18 cellular contexts compared by ENCODE assay signal in genomic region chr2:120699292-120699691, GRCh38. TPM values are rescaled to one million over a fixed set of nuclear protein-coding genes. Genes with fewer than 3 reads are reported as not detected.
DNase-seq lines count a peak whose midpoint lies in the region; ATAC-seq, FAIRE-seq and TF ChIP-seq lines count a peak whose summit lies in the region.
"Had no signal": no experiment of that assay in that cellular context is flagged by ENCODE, and none has a peak within 500 bp of the region (broad histone marks: within the 10 kb centered on the region; RNA-seq: fewer than 3 reads in every experiment).

No MANE protein-coding gene starts in this region.

- H3K4me1 ChIP-seq in IMR-90 (ENCODE audit: control insufficient read depth, insufficient read depth, low read length) (peaks cover 6% of the 10 kb centered on the region), mesenchymal stem cell (ENCODE audit: control insufficient read depth, insufficient read depth, low read depth, low read length) (peaks cover 17% of the 10 kb centered on the region), small intestine (ENCODE audit: control insufficient read depth in 2 of 2, insufficient read depth in 1 of 2, low read depth in 1 of 2, low read length in 1 of 2) (no peaks in the 10 kb centered on the region)

- WGBS in IMR-90 (ENCODE audit: extremely low coverage in 2 of 2, insufficient read length in 1 of 2), 2 experiments: 100% methylated on average over 1 of the region's 3 CpGs; no CpG with 5 or more reads in 1 of the 2 experiments
- 89% methylated on average over 3 of the region's 3 CpGs for WGBS in mesenchymal stem cell
- WGBS in small intestine, 3 donors: 66 to 80% (median 68%) methylated on average over 3 of the region's 3 CpGs

- H4K91ac ChIP-seq in IMR-90 (ENCODE audit: insufficient read depth, low read depth, low read length): no peak overlapping the region
- H4K91ac ChIP-seq in mesenchymal stem cell (ENCODE audit: low read length): no peak overlapping the region

- FAIRE-seq in small intestine (lab: Jason Lieb, UNC): no peak

- H4K5ac ChIP-seq in IMR-90 (ENCODE audit: low read depth, low read length): no peak overlapping the region

- POLR2A ChIA-PET in IMR-90 (lab: Charles Lee; ENCODE audit: unreplicated experiment): no interaction called here

- H2AFZ ChIP-seq in IMR-90 (replicated peaks; ENCODE audit: low read length, poor library complexity): no peak overlapping the region
- no peak overlapping the region for H2AFZ ChIP-seq in mesenchymal stem cell (ENCODE audit: low read depth, low read length)
- H2AFZ ChIP-seq: GM23248, PC-9 had no signal

- H3K4me2 ChIP-seq in IMR-90 (ENCODE audit: low read depth, low read length) (no peak overlapping the region), mesenchymal stem cell (ENCODE audit: low read length, poor library complexity, severe bottlenecking) (no peak overlapping the region)
- H3K4me2 ChIP-seq: PC-9 had no signal

- H3K18ac ChIP-seq in IMR-90 (ENCODE audit: low read depth, low read length): no peak overlapping the region
- H3K18ac ChIP-seq in mesenchymal stem cell (ENCODE audit: low read depth in 1 of 2, low read length in 2 of 2): peak overlapping the region in 1 of 2 experiments; percentile 46

- H3K27me3 ChIP-seq in IMR-90 (ENCODE audit: control insufficient read depth, insufficient read depth, low read length) (no peaks in the 10 kb centered on the region), mesenchymal stem cell (ENCODE audit: control insufficient read depth in 1 of 2, insufficient read depth in 1 of 2, low read length in 2 of 2) (peaks cover 3 to 7% of the 10 kb centered on the region in 2 experiments), small intestine (ENCODE audit: control insufficient read depth in 2 of 2, insufficient read depth in 2 of 2, low read length in 2 of 2) (peaks cover 0 to 5% of the 10 kb centered on the region in 2 donors)

- H3K9ac ChIP-seq in IMR-90 (ENCODE audit: low read depth, low read length) (no peak overlapping the region), mesenchymal stem cell (ENCODE audit: low read length) (no peak overlapping the region)
- H3K9ac ChIP-seq: GM23248 had no signal

- H2BK12ac ChIP-seq in mesenchymal stem cell (ENCODE audit: low read length in 2 of 2): peak overlapping the region in 1 of 2 experiments; percentile 21

- ATAC-seq in IMR-90 (ENCODE audit: low read depth) (no peak), HG03571 (IDR thresholded peaks at IDR 0.05; ENCODE audit: unreplicated experiment) (no peak)

- TF ChIP-seq RAD21 in IMR-90 (IDR thresholded peaks at IDR 0.05; ENCODE audit: low read length): no peak

- H2BK5ac ChIP-seq in IMR-90 (ENCODE audit: low read depth, low read length, poor library complexity, severe bottlenecking) (no peak overlapping the region), mesenchymal stem cell (ENCODE audit: low read depth, low read length, poor library complexity, severe bottlenecking) (no peak overlapping the region)

- DNase-seq in ELF-1 (ENCODE audit: low read depth, low spot score) (peak; percentile 31), IMR-90 (no peak), NCI-H82 (lab: John Stamatoyannopoulos, UW) (peak; percentile 84), mesenchymal stem cell (no peak), G401 (ENCODE audit: low spot score) (no peak), small intestine (no peak)
- DNase-seq: Caco-2; CD4-positive, CD25-positive, alpha-beta regulatory T cell; DMS153; GM23248; HCEC 1CT; Karpas-422; NCI-H1694 treated with DMSO at 0.1 percent for 48 hours; NCI-H2081 treated with DMSO at 0.1 percent for 48 hours; PC-9; T-helper 1 cell had no signal

- no peak overlapping the region for H3K27ac ChIP-seq in IMR-90 (ENCODE audit: insufficient read depth, low read length)
- no peak overlapping the region for H3K27ac ChIP-seq in mesenchymal stem cell (ENCODE audit: low read length, poor library complexity, severe bottlenecking)
- H3K27ac ChIP-seq in small intestine (ENCODE audit: low read depth in 1 of 2, low read length in 1 of 2): no peak overlapping the region
- H3K27ac ChIP-seq: GM23248, PC-9, RWPE1 had no signal

- H3K79me1 ChIP-seq in IMR-90 (ENCODE audit: low read depth in 1 of 2, low read length in 2 of 2) (no peaks in the 10 kb centered on the region; a peak in 1 of 4 replicates), mesenchymal stem cell (replicated peaks; ENCODE audit: low read length, poor library complexity, severe bottlenecking) (no peaks in the 10 kb centered on the region)

- H3K36me3 ChIP-seq in IMR-90 (ENCODE audit: control insufficient read depth, insufficient read depth, low read length) (no peaks in the 10 kb centered on the region), mesenchymal stem cell (ENCODE audit: control insufficient read depth in 1 of 2, insufficient read depth in 2 of 2, low read depth in 1 of 2, low read length in 2 of 2) (peaks cover 0 to 3% of the 10 kb centered on the region in 2 experiments), small intestine (ENCODE audit: control insufficient read depth in 2 of 2, insufficient read depth in 2 of 2, low read length in 2 of 2) (no peaks in the 10 kb centered on the region)

- in situ Hi-C loops in IMR-90 (cut with MboI; ENCODE audit: low sequenced_read_pairs): loop anchor here (5.0 to 25.0 kb wide), 3 partner anchors 373 to 962 kb away; no protein-coding TSS in a partner anchor
- in situ Hi-C loops in G401 (cut with HindIII; ENCODE audit: low sequenced_read_pairs): no loop called here

- H3K23ac ChIP-seq in IMR-90 (ENCODE audit: low read depth, low read length) (no peak overlapping the region), mesenchymal stem cell (ENCODE audit: low read length in 2 of 2) (no peak overlapping the region)

- H3K4ac ChIP-seq in IMR-90 (ENCODE audit: low read depth, low read length) (no peak overlapping the region), mesenchymal stem cell (ENCODE audit: low read depth in 1 of 2, low read length in 2 of 2) (no peak overlapping the region)

- H3K9me3 ChIP-seq in IMR-90 (ENCODE audit: control insufficient read depth, insufficient read depth, low read length): no peaks in the 10 kb centered on the region
- no peaks in the 10 kb centered on the region for H3K9me3 ChIP-seq in mesenchymal stem cell (ENCODE audit: control insufficient read depth, low read length)
- H3K9me3 ChIP-seq in small intestine (ENCODE audit: control insufficient read depth, low read depth): no peaks in the 10 kb centered on the region
- H3K9me3 ChIP-seq: Caco-2 had no signal

- no peak overlapping the region for H3K56ac ChIP-seq in IMR-90 (ENCODE audit: extremely low read depth, insufficient read depth, low read length)

- H4K8ac ChIP-seq in IMR-90 (ENCODE audit: low read depth in 2 of 2, low read length in 2 of 2): no peak overlapping the region
- H4K8ac ChIP-seq in mesenchymal stem cell (ENCODE audit: low read length): no peak overlapping the region

- H2AK9ac ChIP-seq in IMR-90 (replicated peaks; ENCODE audit: low read depth, low read length, poor library complexity): no peak overlapping the region

- TF ChIP-seq CTCF in IMR-90 (conservative IDR thresholded peaks at IDR 0.05; ENCODE audit: low read depth, low read length): no peak

- intact Hi-C loops in IMR-90 (cut with micrococcal nuclease): loop anchor here (5.0 to 10.0 kb wide), 4 partner anchors 76 to 258 kb away; no protein-coding TSS in a partner anchor

- H2BK20ac ChIP-seq in IMR-90 (ENCODE audit: low read depth, low read length): no peak overlapping the region

- no peak overlapping the region for H3K4me3 ChIP-seq in IMR-90 (ENCODE audit: insufficient read depth, low read depth, low read length)
- no peak overlapping the region for H3K4me3 ChIP-seq in mesenchymal stem cell (ENCODE audit: insufficient read depth in 1 of 2, low read depth in 1 of 2, low read length in 2 of 2)
- H3K4me3 ChIP-seq in small intestine (ENCODE audit: low read depth in 1 of 2, low read length in 2 of 2): no peak overlapping the region
- H3K4me3 ChIP-seq: GM23248, PC-9 had no signal

- H3K14ac ChIP-seq in IMR-90 (replicated peaks; ENCODE audit: low read depth, low read length): no peak overlapping the region
- peak overlapping the region in 1 of 2 experiments; percentile 66 for H3K14ac ChIP-seq in mesenchymal stem cell (ENCODE audit: low read length in 2 of 2)

- H2BK120ac ChIP-seq in IMR-90 (ENCODE audit: low read depth, low read length): no peak overlapping the region
- no peak overlapping the region for H2BK120ac ChIP-seq in mesenchymal stem cell (ENCODE audit: low read depth, low read length)

- H4K20me1 ChIP-seq in IMR-90 (ENCODE audit: insufficient read depth, low read length): no peaks in the 10 kb centered on the region

- CTCF ChIA-PET in IMR-90 (lab: Yijun Ruan, JAX): interaction anchor here (0.5 kb wide), 1 partner anchor 371 kb away, joined by 3 read pairs; no protein-coding TSS in a partner anchor

- no peak for TF ChIP-seq POLR2A in IMR-90 (IDR thresholded peaks at IDR 0.05; ENCODE audit: low read depth, low read length)

- dilution Hi-C loops in IMR-90 (cut with HindIII; ENCODE audit: low sequenced_read_pairs, unreplicated experiment): no loop called here

- no TSS peak for BruUV-seq in IMR-90 (replicated peaks; lab: Mats Ljungman, UMichigan)

- 0 out of 2 replicates have a peak overlapping the region, but pooled peaks have one; percentile 13 for H2AK5ac ChIP-seq in IMR-90 (ENCODE audit: low read depth, low read length)
- H2AK5ac ChIP-seq in mesenchymal stem cell (ENCODE audit: low read length, severe bottlenecking): no peak overlapping the region

- H2BK15ac ChIP-seq in IMR-90 (ENCODE audit: low read depth, low read length) (no peak overlapping the region), mesenchymal stem cell (ENCODE audit: low read depth, poor library complexity, severe bottlenecking) (peak overlapping the region; percentile 26)

- no peaks in the 10 kb centered on the region for H3K9me1 ChIP-seq in IMR-90 (ENCODE audit: insufficient read depth, low read length)

TF ChIP-seq in IMR-90, 13 proteins besides CTCF, POLR2A, EP300 and RAD21 (continues in another document):
- TF ChIP-seq CEBPB (IDR thresholded peaks at IDR 0.05; ENCODE audit: low read depth, low read length): no peak
- TF ChIP-seq MAZ (IDR thresholded peaks at IDR 0.05; ENCODE audit: borderline replicate concordance, low read depth, low read length): no peak
- no peak for TF ChIP-seq CHD1 (IDR thresholded peaks at IDR 0.05; ENCODE audit: low read depth, low read length)
- TF ChIP-seq MXI1 (IDR thresholded peaks at IDR 0.05; ENCODE audit: borderline replicate concordance, low read depth, low read length): no peak

RNA-seq across cellular contexts. Expression of gene GLI2, which starts 36.4 kb away (rescaled TPM):
- 3.8 and 4.7 TPM in 2 replicates for total RNA-seq in IMR-90 (2012; rRNA removed)
- polyA plus RNA-seq in IMR-90 (2012; rRNA removed) (26.0 and 31.5 TPM in 2 replicates), small intestine (1 to 10 TPM in 1 of 3 donors, not detected in 2; 1.2 TPM)
- polyA plus RNA-seq in IMR-90 (2012; cell fraction: cytosol; rRNA removed): 7.6 and 16.7 TPM in 2 replicates
- polyA plus RNA-seq in IMR-90 (2012; cell fraction: nucleus; rRNA removed; ENCODE audit: low replicate concordance): 57.0 and 124 TPM in 2 replicates
- 28.9 TPM for polyA plus RNA-seq in mesenchymal stem cell (2013, experiment 1 of 2)
- 29.5 TPM for polyA plus RNA-seq in mesenchymal stem cell (2013, experiment 2 of 2)
- not detected in 2 replicates for total RNA-seq in G401 (2014; rRNA removed; shearing (Covaris generic))
- total RNA-seq: CD4-positive, CD25-positive, alpha-beta regulatory T cell had no signal
- polyA plus RNA-seq: CD4-positive, CD25-positive, alpha-beta regulatory T cell had no signal

Comparison
In these comparisons a context has a peak if more than half of its experiments do, and no peak if none do; other contexts are left out.
1. DNase-seq: peak in ELF-1 (single experiment) and NCI-H82 (single experiment); none in IMR-90 (single experiment), mesenchymal stem cell (single experiment), G401 (single experiment) and small intestine (single experiment).